In the genomic region with DNA sequence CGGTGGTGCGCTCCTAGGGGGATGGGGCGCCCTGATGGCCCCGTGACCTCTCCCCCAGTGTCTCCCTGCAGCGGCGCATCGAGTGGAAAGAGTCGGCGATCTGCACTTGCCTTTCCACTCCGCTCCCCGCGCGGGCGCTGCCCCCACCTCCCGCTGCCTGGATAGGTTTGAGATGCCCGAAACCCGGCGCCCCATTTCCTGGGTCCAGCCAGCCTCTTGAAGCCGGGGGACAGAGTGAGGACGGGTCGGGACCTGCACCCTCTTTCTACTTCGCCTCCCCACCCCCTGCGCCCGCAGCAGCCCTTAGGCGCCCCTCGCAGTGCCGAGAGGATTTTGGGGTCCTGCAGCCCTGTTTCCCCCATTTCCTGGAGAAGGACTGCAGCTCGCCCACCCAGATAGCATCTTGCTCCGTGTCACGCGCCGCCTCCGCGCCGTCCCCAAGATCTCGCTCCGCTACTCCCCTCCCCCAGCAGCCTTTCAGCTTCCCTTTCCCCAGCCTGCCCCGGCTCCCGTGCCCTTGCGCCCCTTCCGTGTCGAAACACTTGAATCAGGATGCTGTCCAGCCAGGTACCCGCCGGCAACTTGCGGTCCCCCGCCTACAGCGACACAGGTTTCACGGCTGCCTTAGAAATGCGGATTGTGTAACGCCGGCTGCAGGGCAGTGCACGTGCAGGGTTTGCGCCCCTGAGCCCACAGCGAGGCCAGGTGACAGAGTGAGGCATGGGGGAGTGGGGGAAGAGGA, we compare ENCODE assay signal across 8 cellular contexts. TPM values are rescaled to one million over a fixed set of nuclear protein-coding genes. Genes with fewer than 3 reads are reported as not detected.
DNase-seq lines count a peak whose midpoint lies in the region; ATAC-seq and TF ChIP-seq lines count a peak whose summit lies in the region.

No MANE protein-coding gene starts in this region.

- peak in 1 of 2 donors; percentile 5 for TF ChIP-seq POLR2A in gastrocnemius medialis (IDR thresholded peaks at IDR 0.05)

- H3K4me3 ChIP-seq in iPS DF 6.9 (ENCODE audit: low read length) (peak overlapping the region; percentile 55; the same call in 1 of the 2 replicates), gastrocnemius medialis (peak overlapping the region; percentile 68 to 96 (median 76))

- intact Hi-C loops in gastrocnemius medialis (cut with DNase I; ENCODE audit: low total_unique reads) = loop anchor here (1.0 to 5.0 kb wide), 3 partner anchors 68 to 254 kb away; a partner anchor contains a TSS

- peak; percentile 38 for ATAC-seq in GM18909 (IDR thresholded peaks at IDR 0.05; ENCODE audit: poor library complexity, unreplicated experiment)
- peak; percentile 41 for ATAC-seq in HG03280 (IDR thresholded peaks at IDR 0.05; ENCODE audit: unreplicated experiment)
- peak; percentile 61 for ATAC-seq in T-helper 17 cell
- peak; percentile 69 to 77 for ATAC-seq in gastrocnemius medialis
- ATAC-seq in HG03565 (IDR thresholded peaks at IDR 0.05; ENCODE audit: unreplicated experiment) = no peak

- H3K9me3 ChIP-seq in T-helper 17 cell (ENCODE audit: control insufficient read depth, low read length, poor library complexity, severe bottlenecking) = no peaks in the 10 kb centered on the region
- no peaks in the 10 kb centered on the region for H3K9me3 ChIP-seq in iPS DF 6.9 (ENCODE audit: control insufficient read depth, insufficient read depth, low read length)
- no peaks in the 10 kb centered on the region for H3K9me3 ChIP-seq in gastrocnemius medialis

- peaks cover 18% of the 10 kb centered on the region for H3K27me3 Mint-ChIP-seq in T-helper 17 cell

- peak overlapping the region; percentile 97 for H3K4me3 Mint-ChIP-seq in T-helper 17 cell

- DNase-seq in AG08395 (ENCODE audit: low spot score) = peak; percentile 50
- DNase-seq in T-helper 17 cell = peak in 1 of 3 donors; percentile 13
- DNase-seq in astrocyte of the hippocampus (ENCODE audit: low read depth, low spot score) = peak; percentile 37
- DNase-seq in iPS DF 6.9 (ENCODE audit: low read depth, low spot score) = no peak
- DNase-seq in gastrocnemius medialis = peak; percentile 22 to 55

- H3K4me1 ChIP-seq in iPS DF 6.9 (ENCODE audit: control insufficient read depth, insufficient read depth, low read length) (no peaks in the 10 kb centered on the region), gastrocnemius medialis (peaks cover 9 to 14% of the 10 kb centered on the region in 2 donors)

- H3K27ac Mint-ChIP-seq in T-helper 17 cell = peak overlapping the region; percentile 86

- in situ Hi-C loops in gastrocnemius medialis (cut with MboI; ENCODE audit: low sequenced_read_pairs in 4 of 4) = loop anchor here in 1 of 4 donors (10.0 kb wide), 1 partner anchor 67 kb away; a partner anchor contains a TSS

- no peaks in the 10 kb centered on the region for H3K36me3 Mint-ChIP-seq in T-helper 17 cell (ENCODE audit: low read depth)

- no peaks in the 10 kb centered on the region for H3K36me3 ChIP-seq in iPS DF 6.9 (ENCODE audit: control insufficient read depth, insufficient read depth, low read length)
- H3K36me3 ChIP-seq in gastrocnemius medialis = no peaks in the 10 kb centered on the region

- TF ChIP-seq CTCF in gastrocnemius medialis (IDR thresholded peaks at IDR 0.05 in 4 of 5, conservative IDR thresholded peaks at IDR 0.05 in 1 of 5) = no peak

- no CpG with 5 or more reads among the region's 54 CpGs for WGBS in iPS DF 6.9 (ENCODE audit: insufficient coverage, insufficient read length)

- H3K27ac ChIP-seq in iPS DF 6.9 (ENCODE audit: low read length) (no peak overlapping the region), gastrocnemius medialis (peak overlapping the region; percentile 76 to 87 (median 86))

- H3K4me1 Mint-ChIP-seq in T-helper 17 cell = peaks cover 18% of the 10 kb centered on the region

- peaks cover 8% of the 10 kb centered on the region; the same call in 1 of the 2 replicates for H3K27me3 ChIP-seq in iPS DF 6.9 (ENCODE audit: control insufficient read depth, insufficient read depth, low read length)
- H3K27me3 ChIP-seq in gastrocnemius medialis = no peaks in the 10 kb centered on the region

RNA-seq across cellular contexts. Expression of a gene that starts 0.5 kb away (rescaled TPM):
- 1 to 10 TPM; 2.1 to 2.9 TPM for total RNA-seq in T-helper 17 cell
- 10 to 100 TPM in 2 of 4 donors, 1 to 10 TPM in 2; 5.8 to 14.0 (median 9.6) TPM for total RNA-seq in gastrocnemius medialis

RNA-seq across cellular contexts. Expression of a gene that starts 27.3 kb away (rescaled TPM):
- total RNA-seq in T-helper 17 cell (under 1 TPM in 1 of 2 donors, not detected in 1; 0.65 TPM), gastrocnemius medialis (under 1 TPM in 2 of 4 donors, not detected in 2; 0.29 to 0.42 TPM)
